Comparison of ENCODE assay signal across 17 cellular contexts in genomic region chr17:65515512-65515911, GRCh38. TPM values are rescaled to one million over a fixed set of nuclear protein-coding genes. Genes with fewer than 3 reads are reported as not detected.
DNase-seq lines count a peak whose midpoint lies in the region; ATAC-seq and TF ChIP-seq lines count a peak whose summit lies in the region.
"Had no signal": no experiment of that assay in that cellular context is flagged by ENCODE, and none has a peak within 500 bp of the region (broad histone marks: within the 10 kb centered on the region; RNA-seq: fewer than 3 reads in every experiment).

No MANE protein-coding gene starts in this region.

- no peaks in the 10 kb centered on the region for H3K36me3 Mint-ChIP-seq in glutamatergic neuron (ENCODE audit: unreplicated experiment)
- H3K36me3 Mint-ChIP-seq: activated naive CD8-positive, alpha-beta T cell treated with anti-CD3 and anti-CD28 coated beads for 36 hours had no signal

- peak overlapping the region; percentile 18 for H3K14ac ChIP-seq in trophoblast cell (ENCODE audit: low read length)

- no CpG with 5 or more reads among the region's 6 CpGs for WGBS in trophoblast cell (ENCODE audit: extremely low coverage, insufficient coverage, insufficient read length)

- peak overlapping the region; percentile 74 for H3K18ac ChIP-seq in trophoblast cell (ENCODE audit: low read length)

- H2BK120ac ChIP-seq in trophoblast cell (ENCODE audit: insufficient read depth, low read length, poor library complexity): peak overlapping the region; percentile 25

- H3K4me3 Mint-ChIP-seq in glutamatergic neuron (ENCODE audit: unreplicated experiment): no peak overlapping the region
- H3K4me3 Mint-ChIP-seq: activated naive CD8-positive, alpha-beta T cell treated with anti-CD3 and anti-CD28 coated beads for 36 hours; dendritic cell treated with granulocyte-macrophage colony-stimulating factor and Interleukin-4, amounts not matched to agents 40 ng/mL and 50 ng/mL, for 4 days had no signal

- H3K9me3 Mint-ChIP-seq in glutamatergic neuron (ENCODE audit: unreplicated experiment): peaks cover 4% of the 10 kb centered on the region
- H3K9me3 Mint-ChIP-seq: activated naive CD8-positive, alpha-beta T cell treated with anti-CD3 and anti-CD28 coated beads for 36 hours; dendritic cell treated with granulocyte-macrophage colony-stimulating factor and Interleukin-4, amounts not matched to agents 40 ng/mL and 50 ng/mL, for 4 days had no signal

- peaks cover 7% of the 10 kb centered on the region for H3K27me3 Mint-ChIP-seq in glutamatergic neuron (ENCODE audit: unreplicated experiment)
- H3K27me3 Mint-ChIP-seq: activated naive CD8-positive, alpha-beta T cell treated with anti-CD3 and anti-CD28 coated beads for 36 hours had no signal

- peaks cover 27% of the 10 kb centered on the region for H3K4me1 Mint-ChIP-seq in glutamatergic neuron (ENCODE audit: low read depth, unreplicated experiment)

- H3K4me1 ChIP-seq in RWPE2 (ENCODE audit: insufficient read depth, poor library complexity, severe bottlenecking) (no peaks in the 10 kb centered on the region), iPS-18a (ENCODE audit: control insufficient read depth, low read depth, low read length) (peaks cover 15% of the 10 kb centered on the region), trophoblast cell (ENCODE audit: control insufficient read depth in 1 of 2, insufficient read depth in 2 of 2, low read length in 2 of 2) (peaks cover 9 to 11% of the 10 kb centered on the region in 2 experiments)

- peak overlapping the region; percentile 2 for H2BK12ac ChIP-seq in trophoblast cell (ENCODE audit: low read length)

- H3K79me2 ChIP-seq in trophoblast cell (ENCODE audit: control insufficient read depth, insufficient read depth, low read length, poor library complexity): no peaks in the 10 kb centered on the region

- H3K27me3 ChIP-seq in AG04450 (ENCODE audit: control insufficient read depth, insufficient read depth, low read length) (peaks cover 4% of the 10 kb centered on the region), RWPE2 (ENCODE audit: insufficient read depth, poor library complexity, severe bottlenecking) (peaks cover 6% of the 10 kb centered on the region), iPS-18a (ENCODE audit: control insufficient read depth, insufficient read depth, low read length) (no peaks in the 10 kb centered on the region), trophoblast cell (ENCODE audit: insufficient read depth, low read length) (no peaks in the 10 kb centered on the region)

- H4K91ac ChIP-seq in trophoblast cell (ENCODE audit: low read depth, low read length): peak overlapping the region; percentile 16

- no peak overlapping the region for H2BK5ac ChIP-seq in trophoblast cell (ENCODE audit: low read depth, low read length, poor library complexity)

- H3K9me3 ChIP-seq in AG04450 (ENCODE audit: control insufficient read depth, insufficient read depth, low read length) (no peaks in the 10 kb centered on the region), RWPE2 (ENCODE audit: severe bottlenecking) (no peaks in the 10 kb centered on the region), iPS-18a (ENCODE audit: control insufficient read depth, low read depth, low read length) (no peaks in the 10 kb centered on the region), trophoblast cell (ENCODE audit: insufficient read depth, low read depth, low read length) (no peaks in the 10 kb centered on the region)

- H2AK5ac ChIP-seq in trophoblast cell (ENCODE audit: low read length): peak overlapping the region; percentile 90

- H3K9ac ChIP-seq in iPS-18a (ENCODE audit: low read length): no peak overlapping the region
- H3K9ac ChIP-seq in trophoblast cell (ENCODE audit: low read length): no peak overlapping the region

- no peak for DNase-seq in AG04450 (ENCODE audit: low read depth, low spot score)
- DNase-seq in RWPE2 (ENCODE audit: low spot score): peak; percentile 14
- no peak for DNase-seq in trophoblast cell
- no peak for DNase-seq in activated CD4-positive, alpha-beta T cell treated with anti-CD3 and anti-CD28 coated beads, Interleukin-2, amount 50 U/mL, for 48 hours
- DNase-seq in middle frontal gyrus (ENCODE audit: extremely low spot score, low spot score): no peak
- DNase-seq in glutamatergic neuron: no peak
- DNase-seq: activated naive CD8-positive, alpha-beta T cell treated with anti-CD3 and anti-CD28 coated beads for 36 hours; GF-D8; KG1; NCI-H510A; stimulated activated naive CD4-positive, alpha-beta T cell; T1000 had no signal

- H2AFZ ChIP-seq in trophoblast cell (ENCODE audit: insufficient read depth, low read length, poor library complexity): no peak overlapping the region

- H3K79me1 ChIP-seq in trophoblast cell (ENCODE audit: low read length): peaks cover 10% of the 10 kb centered on the region

- CTCF ChIA-PET in AG04450 (lab: Charles Lee): no interaction called here

- no peak overlapping the region for H3K23ac ChIP-seq in trophoblast cell (ENCODE audit: low read length)

- H4K12ac ChIP-seq in trophoblast cell (ENCODE audit: low read depth, low read length): peak overlapping the region; percentile 51

- TF ChIP-seq CTCF in AG04450 (IDR thresholded peaks at IDR 0.05; ENCODE audit: low read depth, low read length): no peak
- TF ChIP-seq CTCF in RWPE2 (IDR thresholded peaks at IDR 0.05; ENCODE audit: poor library complexity, severe bottlenecking): no peak
- no peak for TF ChIP-seq CTCF in glutamatergic neuron (IDR thresholded peaks at IDR 0.05; ENCODE audit: partially characterized antibody, unreplicated experiment)

- no peak overlapping the region for H3K4me3 ChIP-seq in AG04450 (ENCODE audit: low read depth, low read length)
- H3K4me3 ChIP-seq in RWPE2 (ENCODE audit: severe bottlenecking): no peak overlapping the region
- H3K4me3 ChIP-seq in iPS-18a (ENCODE audit: low read length): peak overlapping the region; percentile 10
- H3K4me3 ChIP-seq in trophoblast cell (ENCODE audit: low read depth, low read length): no peak overlapping the region

- peak overlapping the region; percentile 69 for H4K8ac ChIP-seq in trophoblast cell (ENCODE audit: low read depth, low read length)

- H3K4ac ChIP-seq in trophoblast cell (ENCODE audit: low read depth, low read length): no peak overlapping the region

- no peak overlapping the region for H3K4me2 ChIP-seq in trophoblast cell (ENCODE audit: low read length)

- peak overlapping the region; percentile 11 for H3K27ac ChIP-seq in AG04450 (ENCODE audit: low read depth, low read length)
- H3K27ac ChIP-seq in RWPE2 (ENCODE audit: poor library complexity, severe bottlenecking): no peak overlapping the region
- no peak overlapping the region for H3K27ac ChIP-seq in iPS-18a (ENCODE audit: low read length)
- H3K27ac ChIP-seq in trophoblast cell (ENCODE audit: low read depth, low read length): peak overlapping the region; percentile 15

- POLR2A ChIA-PET in AG04450 (lab: Yijun Ruan, JAX): no interaction called here

- H3K36me3 ChIP-seq in RWPE2 (ENCODE audit: low read depth): no peaks in the 10 kb centered on the region
- no peaks in the 10 kb centered on the region for H3K36me3 ChIP-seq in iPS-18a (ENCODE audit: control insufficient read depth, low read depth, low read length)
- no peaks in the 10 kb centered on the region for H3K36me3 ChIP-seq in trophoblast cell (ENCODE audit: control insufficient read depth in 1 of 2, insufficient read depth in 2 of 2, low read length in 2 of 2)

- ATAC-seq in RWPE2 (ENCODE audit: low read depth): no peak
- ATAC-seq in HG02642 (IDR thresholded peaks at IDR 0.05; ENCODE audit: poor library complexity, unreplicated experiment): no peak
- ATAC-seq: activated CD4-positive, CD25-positive, alpha-beta regulatory T cell treated with anti-CD3 and anti-CD28 coated beads, Interleukin-2, amount 50 U/mL, for 24 hours; left lobe of liver had no signal

- no peak overlapping the region for H3K27ac Mint-ChIP-seq in glutamatergic neuron (ENCODE audit: unreplicated experiment)
- H3K27ac Mint-ChIP-seq: activated naive CD8-positive, alpha-beta T cell treated with anti-CD3 and anti-CD28 coated beads for 36 hours; dendritic cell treated with granulocyte-macrophage colony-stimulating factor and Interleukin-4, amounts not matched to agents 40 ng/mL and 50 ng/mL, for 4 days had no signal

RNA-seq across cellular contexts. Expression of gene AXIN2, which starts 45.9 kb away (rescaled TPM):
- 2.4 and 2.8 TPM in 2 replicates for polyA plus RNA-seq in AG04450 (2011; rRNA removed)
- polyA minus RNA-seq in AG04450 (2011; rRNA and poly(A)+ RNA removed): 3.5 and 3.8 TPM in 2 replicates
- polyA plus RNA-seq in trophoblast cell (2013): 35.5 and 36.3 TPM in 2 replicates
- total RNA-seq in glutamatergic neuron (ENCODE audit: unreplicated experiment): 26.5 TPM

Comparison
In these comparisons a context has a peak if more than half of its experiments do, and no peak if none do; other contexts are left out.
1. H3K27ac ChIP-seq: peak in AG04450 (single experiment) and trophoblast cell (single experiment); none in RWPE2 (single experiment) and iPS-18a (single experiment).